Comparison of ENCODE assay signal across 14 cellular contexts in genomic region chr9:111839387-111839786, GRCh38. TPM values are rescaled to one million over a fixed set of nuclear protein-coding genes. Genes with fewer than 3 reads are reported as not detected.
DNase-seq lines count a peak whose midpoint lies in the region; ATAC-seq and TF ChIP-seq lines count a peak whose summit lies in the region.
"Had no signal": no experiment of that assay in that cellular context is flagged by ENCODE, and none has a peak within 500 bp of the region (broad histone marks: within the 10 kb centered on the region; RNA-seq: fewer than 3 reads in every experiment).

No MANE protein-coding gene starts in this region.

- TF ChIP-seq CTCF in BJ (IDR thresholded peaks at IDR 0.05; ENCODE audit: insufficient read depth, low read depth, low read length) (no peak), fibroblast of mammary gland (conservative IDR thresholded peaks at IDR 0.05; ENCODE audit: control insufficient read depth, insufficient read depth, low read depth, low read length) (no peak)

- ATAC-seq in GM18870 (IDR thresholded peaks at IDR 0.05; ENCODE audit: unreplicated experiment) (peak; percentile 67), HG03442 (IDR thresholded peaks at IDR 0.05; ENCODE audit: unreplicated experiment) (peak; percentile 85)
- ATAC-seq: T-cell had no signal

- no peaks in the 10 kb centered on the region for H3K36me3 ChIP-seq in BJ (ENCODE audit: control insufficient read depth, insufficient read depth, low read length)

- DNase-seq in BJ (ENCODE audit: low read depth) (peak; percentile 57), fibroblast of mammary gland (ENCODE audit: low read depth) (peak; percentile 79), NCI-H146 (lab: John Stamatoyannopoulos, UW) (no peak), mesenteric fat pad (ENCODE audit: low spot score) (no peak), ureter (ENCODE audit: low spot score) (no peak)
- DNase-seq in activated CD4-positive, CD25-positive, alpha-beta regulatory T cell (lab: John Stamatoyannopoulos, UW), result no peak
- DNase-seq: activated gamma-delta T cell, naive B cell, NCI-H1417, T-cell had no signal

- H3K4me3 ChIP-seq in BJ (ENCODE audit: low read depth, low read length), result no peak overlapping the region; the same call in 1 of the 2 replicates
- H3K4me3 ChIP-seq in fibroblast of mammary gland (ENCODE audit: control insufficient read depth, low read depth, low read length), result no peak overlapping the region

- CTCF ChIA-PET in BJ (lab: Yijun Ruan, JAX), result no interaction called here

- no peaks in the 10 kb centered on the region for H3K27me3 ChIP-seq in BJ (ENCODE audit: control insufficient read depth, insufficient read depth, low read length)

- POLR2A ChIA-PET in BJ (lab: Charles Lee), result no interaction called here

RNA-seq across cellular contexts. Expression of gene SHOC1, which starts 44.6 kb away (rescaled TPM):
- polyA plus RNA-seq in BJ (2011; rRNA removed), result not detected in 2 replicates
- polyA minus RNA-seq in BJ (2011; rRNA and poly(A)+ RNA removed), result not detected in 2 replicates
- total RNA-seq in mesenteric fat pad, result not detected
- total RNA-seq in ureter, result 0.16 TPM
- total RNA-seq: frontal cortex, H1, T-cell had no signal
- polyA plus RNA-seq: H1 had no signal

RNA-seq across cellular contexts. Expression of gene UGCG, which starts 57.2 kb away (rescaled TPM):
- 34.3 and 79.4 TPM in 2 replicates for polyA plus RNA-seq in BJ (2011; rRNA removed)
- polyA minus RNA-seq in BJ (2011; rRNA and poly(A)+ RNA removed), result 47.3 and 63.8 TPM in 2 replicates
- total RNA-seq in mesenteric fat pad, result 70.0 TPM
- 52.1 TPM for total RNA-seq in ureter

Comparison
In these comparisons a context has a peak if more than half of its experiments do, and no peak if none do; other contexts are left out.
1. DNase-seq: peak in BJ (single experiment) and fibroblast of mammary gland (single experiment); none in NCI-H146 (single experiment), mesenteric fat pad (single experiment), activated CD4-positive, CD25-positive, alpha-beta regulatory T cell (0 of 4) and ureter (single experiment).